13 cellular contexts compared by ENCODE assay signal in the genomic region with DNA sequence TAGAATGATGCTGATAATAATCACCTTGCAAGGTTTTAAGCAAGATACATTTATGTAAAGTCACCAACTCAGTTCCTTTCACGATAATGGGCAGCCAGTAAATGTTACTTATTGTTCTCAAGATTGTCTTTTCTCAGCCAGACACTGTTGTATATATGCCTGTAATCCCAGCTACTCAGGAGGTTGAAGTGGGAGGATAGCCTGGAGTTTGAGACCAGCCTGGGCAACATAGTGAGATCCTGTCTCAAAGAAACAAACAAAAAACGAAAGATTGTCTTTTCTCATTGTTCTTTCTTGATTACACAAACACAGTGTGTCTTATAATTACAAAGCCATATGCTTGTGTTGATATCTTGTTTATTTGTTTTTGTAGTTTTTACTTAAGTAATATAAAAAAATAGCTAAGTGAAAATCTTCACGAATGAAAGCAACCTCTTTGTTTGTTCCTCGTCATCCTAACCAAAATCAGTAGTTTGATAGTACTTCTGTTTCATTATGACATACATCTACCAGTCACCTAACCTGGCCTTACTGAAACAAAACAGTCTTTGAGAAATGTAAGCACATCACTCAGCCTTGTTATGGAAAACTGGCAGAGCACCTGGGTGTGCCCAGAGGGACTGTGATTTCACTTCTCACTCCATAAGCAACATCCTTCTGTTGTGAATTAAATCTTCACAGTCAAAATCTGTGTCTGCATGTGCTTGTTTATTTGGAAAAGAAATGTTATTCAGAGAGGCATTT.
DNase-seq lines count a peak whose midpoint lies in the region; ATAC-seq and TF ChIP-seq lines count a peak whose summit lies in the region.
"Had no signal": no experiment of that assay in that cellular context is flagged by ENCODE, and none has a peak within 500 bp of the region (broad histone marks: within the 10 kb centered on the region; RNA-seq: fewer than 3 reads in every experiment).

No MANE protein-coding gene starts in this region.

- intact Hi-C loops in body of pancreas (cut with DNase I), result no loop called here
- intact Hi-C loops in vagina (cut with DNase I), result no loop called here

- DNase-seq in WTC11 (ENCODE audit: low spot score), result no peak
- DNase-seq in body of pancreas, result no peak
- no peak for DNase-seq in vagina (ENCODE audit: extremely low spot score in 2 of 2)
- no peak for DNase-seq in hepatic stellate cell (ENCODE audit: low spot score)
- DNase-seq in activated T-cell treated with anti-CD3 and anti-CD28 coated beads, Interleukin-2, amount 50 U/mL, for 4 hours, result no peak
- DNase-seq: foreskin keratinocyte, GOT3, Right ventricle myocardium superior had no signal

- TF ChIP-seq POLR2A in body of pancreas (IDR thresholded peaks at IDR 0.05), result no peak
- no peak for TF ChIP-seq POLR2A in vagina (IDR thresholded peaks at IDR 0.05)

- CTCF ChIA-PET in WTC11 (lab: Charles Lee), result no interaction called here

- ATAC-seq in GM18508 (IDR thresholded peaks at IDR 0.05; ENCODE audit: insufficient read depth, unreplicated experiment), result peak; percentile 60
- peak; percentile 79 for ATAC-seq in GM21360 (IDR thresholded peaks at IDR 0.05; ENCODE audit: unreplicated experiment)
- ATAC-seq in HG03025 (IDR thresholded peaks at IDR 0.05; ENCODE audit: low FRiP score, unreplicated experiment), result peak; percentile 64
- no peak; the same call in 1 of the 2 replicates for ATAC-seq in WTC11
- ATAC-seq in body of pancreas, result no peak
- ATAC-seq in activated T-cell treated with anti-CD3 and anti-CD28 coated beads, Interleukin-2, amount 50 U/mL, for 4 hours, result no peak
- ATAC-seq: foreskin keratinocyte had no signal

- H3K4me1 ChIP-seq in body of pancreas (peaks cover 7% of the 10 kb centered on the region), vagina (no peaks in the 10 kb centered on the region)
- H3K4me1 ChIP-seq: foreskin keratinocyte had no signal

- H3K4me3 ChIP-seq in body of pancreas, result no peak overlapping the region
- no peak overlapping the region for H3K4me3 ChIP-seq in vagina
- H3K4me3 ChIP-seq: smooth muscle cell had no signal

- H3K9me3 ChIP-seq in body of pancreas (no peaks in the 10 kb centered on the region), vagina (no peaks in the 10 kb centered on the region)

- peaks cover 4% of the 10 kb centered on the region for H3K9me3 Mint-ChIP-seq in WTC11
- no peaks in the 10 kb centered on the region for H3K9me3 Mint-ChIP-seq in activated T-cell treated with anti-CD3 and anti-CD28 coated beads, Interleukin-2, amount 50 U/mL, for 4 hours
- H3K9me3 Mint-ChIP-seq: memory B cell had no signal

- 0 out of 2 replicates have a peak, but pooled peaks cover 2% of the 10 kb centered on the region for H3K36me3 Mint-ChIP-seq in WTC11
- no peaks in the 10 kb centered on the region for H3K36me3 Mint-ChIP-seq in activated T-cell treated with anti-CD3 and anti-CD28 coated beads, Interleukin-2, amount 50 U/mL, for 4 hours (ENCODE audit: insufficient read depth)
- H3K36me3 Mint-ChIP-seq: memory B cell had no signal

- H3K27ac Mint-ChIP-seq in WTC11, result no peak overlapping the region; the same call in 1 of the 2 replicates
- H3K27ac Mint-ChIP-seq: memory B cell had no signal

- TF ChIP-seq CTCF in WTC11 (IDR thresholded peaks at IDR 0.05), result no peak
- TF ChIP-seq CTCF in body of pancreas (IDR thresholded peaks at IDR 0.05), result no peak
- TF ChIP-seq CTCF in vagina (IDR thresholded peaks at IDR 0.05), result no peak

- H3K27me3 ChIP-seq in body of pancreas (no peaks in the 10 kb centered on the region), vagina (no peaks in the 10 kb centered on the region)
- H3K27me3 ChIP-seq: foreskin keratinocyte had no signal

- H3K4me1 Mint-ChIP-seq in WTC11, result peaks cover 30% of the 10 kb centered on the region
- H3K4me1 Mint-ChIP-seq in activated T-cell treated with anti-CD3 and anti-CD28 coated beads, Interleukin-2, amount 50 U/mL, for 4 hours (ENCODE audit: low read depth), result no peaks in the 10 kb centered on the region

- H3K4me3 Mint-ChIP-seq in WTC11, result no peak overlapping the region
- no peak overlapping the region for H3K4me3 Mint-ChIP-seq in activated T-cell treated with anti-CD3 and anti-CD28 coated beads, Interleukin-2, amount 50 U/mL, for 4 hours
- H3K4me3 Mint-ChIP-seq: memory B cell had no signal

- H3K27ac ChIP-seq in body of pancreas (no peak overlapping the region), vagina (no peak overlapping the region)
- H3K27ac ChIP-seq: foreskin keratinocyte had no signal

- H3K27me3 Mint-ChIP-seq in WTC11 (ENCODE audit: low read depth), result no peaks in the 10 kb centered on the region
- H3K27me3 Mint-ChIP-seq in activated T-cell treated with anti-CD3 and anti-CD28 coated beads, Interleukin-2, amount 50 U/mL, for 4 hours (ENCODE audit: low read depth), result no peaks in the 10 kb centered on the region
- H3K27me3 Mint-ChIP-seq: memory B cell had no signal

- 73 to 76% methylated on average over 4 of the region's 4 CpGs for WGBS in body of pancreas, 2 donors

- H3K36me3 ChIP-seq in body of pancreas (replicated peaks in 1 of 2; ENCODE audit: insufficient read depth in 1 of 2, low read depth in 2 of 2), result no peaks in the 10 kb centered on the region
- no peaks in the 10 kb centered on the region for H3K36me3 ChIP-seq in vagina

- POLR2A ChIA-PET in WTC11 (lab: Charles Lee), result no interaction called here

TF ChIP-seq in WTC11, 78 proteins besides CTCF, POLR2A, EP300 and RAD21:
- TF ChIP-seq ZNF121 (CRISPR knock-in tag; IDR thresholded peaks at IDR 0.05), result peak; percentile 87
- TF ChIP-seq, protein P1, sequence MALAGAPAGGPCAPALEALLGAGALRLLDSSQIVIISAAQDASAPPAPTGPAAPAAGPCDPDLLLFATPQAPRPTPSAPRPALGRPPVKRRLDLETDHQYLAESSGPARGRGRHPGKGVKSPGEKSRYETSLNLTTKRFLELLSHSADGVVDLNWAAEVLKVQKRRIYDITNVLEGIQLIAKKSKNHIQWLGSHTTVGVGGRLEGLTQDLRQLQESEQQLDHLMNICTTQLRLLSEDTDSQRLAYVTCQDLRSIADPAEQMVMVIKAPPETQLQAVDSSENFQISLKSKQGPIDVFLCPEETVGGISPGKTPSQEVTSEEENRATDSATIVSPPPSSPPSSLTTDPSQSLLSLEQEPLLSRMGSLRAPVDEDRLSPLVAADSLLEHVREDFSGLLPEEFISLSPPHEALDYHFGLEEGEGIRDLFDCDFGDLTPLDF (CRISPR knock-in tag; IDR thresholded peaks at IDR 0.05), result no peak
TF ChIP-seq in WTC11: peak in this region for 1.

Comparison
In these comparisons a context has a peak if more than half of its experiments do, and no peak if none do; other contexts are left out.
1. ATAC-seq: peak in GM18508 (single experiment), GM21360 (single experiment) and HG03025 (single experiment); none in WTC11 (single experiment), body of pancreas (single experiment) and activated T-cell treated with anti-CD3 and anti-CD28 coated beads, Interleukin-2, amount 50 U/mL, for 4 hours (0 of 2).